Comparison of ENCODE assay signal across 2 cellular contexts in the genomic region with DNA sequence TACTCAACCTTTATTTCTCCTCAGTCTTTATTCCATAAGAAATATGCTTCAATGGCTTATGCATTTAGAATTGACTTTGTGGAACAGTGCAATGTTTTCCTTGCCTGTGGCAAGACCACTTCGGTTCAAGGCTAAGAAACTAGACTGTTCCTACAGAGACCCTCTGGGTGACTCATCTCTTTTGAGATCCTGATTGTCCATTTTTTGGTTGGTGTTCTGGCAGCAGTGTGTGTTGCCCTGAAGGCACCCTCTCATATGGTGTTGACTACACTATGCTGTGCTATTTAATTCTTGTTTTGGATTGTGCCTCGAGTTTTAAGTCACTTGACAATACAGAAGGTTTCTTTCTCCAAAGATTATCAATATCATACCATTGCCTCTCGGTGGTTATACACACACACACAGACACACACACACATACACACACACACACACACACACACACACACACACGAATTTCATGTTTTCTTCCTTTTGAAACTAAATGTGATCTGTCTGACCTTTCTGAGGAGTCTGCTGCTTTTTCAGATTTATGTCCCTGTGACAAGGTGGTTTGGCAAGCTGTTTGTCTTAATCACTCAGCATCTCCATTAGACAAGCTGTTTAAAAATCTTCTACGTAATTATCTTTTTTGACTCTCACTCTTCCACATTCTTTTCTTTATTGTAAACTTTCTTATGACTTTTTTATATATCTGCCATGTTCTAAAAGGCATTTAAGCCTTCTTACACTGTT.
TF ChIP-seq lines count a peak whose summit lies in the region.

No MANE protein-coding gene starts in this region.

TF ChIP-seq in HepG2, 621 proteins besides CTCF, POLR2A, EP300 and RAD21 (continued from another document):
- TF ChIP-seq, protein P1, sequence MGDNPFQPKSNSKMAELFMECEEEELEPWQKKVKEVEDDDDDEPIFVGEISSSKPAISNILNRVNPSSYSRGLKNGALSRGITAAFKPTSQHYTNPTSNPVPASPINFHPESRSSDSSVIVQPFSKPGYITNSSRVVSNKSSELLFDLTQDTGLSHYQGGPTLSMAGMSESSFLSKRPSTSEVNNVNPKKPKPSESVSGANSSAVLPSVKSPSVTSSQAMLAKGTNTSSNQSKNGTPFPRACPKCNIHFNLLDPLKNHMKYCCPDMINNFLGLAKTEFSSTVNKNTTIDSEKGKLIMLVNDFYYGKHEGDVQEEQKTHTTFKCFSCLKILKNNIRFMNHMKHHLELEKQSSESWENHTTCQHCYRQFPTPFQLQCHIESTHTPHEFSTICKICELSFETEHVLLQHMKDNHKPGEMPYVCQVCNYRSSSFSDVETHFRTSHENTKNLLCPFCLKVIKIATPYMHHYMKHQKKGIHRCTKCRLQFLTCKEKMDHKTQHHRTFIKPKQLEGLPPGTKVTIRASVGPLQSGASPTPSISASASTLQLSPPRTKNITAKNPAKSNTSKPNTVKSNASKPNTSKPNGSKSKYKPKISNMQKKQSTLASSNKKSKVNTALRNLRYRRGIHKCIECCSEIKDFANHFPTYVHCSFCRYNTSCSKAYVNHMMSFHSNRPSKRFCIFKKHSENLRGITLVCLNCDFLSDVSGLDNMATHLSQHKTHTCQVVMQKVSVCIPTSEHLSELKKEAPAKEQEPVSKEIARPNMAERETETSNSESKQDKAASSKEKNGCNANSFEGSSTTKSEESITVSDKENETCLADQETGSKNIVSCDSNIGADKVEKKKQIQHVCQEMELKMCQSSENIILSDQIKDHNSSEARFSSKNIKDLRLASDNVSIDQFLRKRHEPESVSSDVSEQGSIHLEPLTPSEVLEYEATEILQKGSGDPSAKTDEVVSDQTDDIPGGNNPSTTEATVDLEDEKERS (CRISPR knock-in tag; IDR thresholded peaks at IDR 0.05) = no peak
- TF ChIP-seq ZNF703 (CRISPR knock-in tag; IDR thresholded peaks at IDR 0.05; ENCODE audit: borderline replicate concordance) = no peak
- TF ChIP-seq MNT (IDR thresholded peaks at IDR 0.05) = no peak
- 0 out of 2 replicates have a peak, but pooled peaks have one; percentile 24 for TF ChIP-seq FOSL2 (CRISPR knock-in tag; IDR thresholded peaks at IDR 0.05)
- TF ChIP-seq ZBTB38 (CRISPR knock-in tag; IDR thresholded peaks at IDR 0.05) = no peak

TF ChIP-seq in GM12878, 131 proteins besides CTCF, POLR2A, EP300 and RAD21 (continued from another document):
- TF ChIP-seq SMAD5 (IDR thresholded peaks at IDR 0.05; ENCODE audit: low read depth) (no peak), BHLHE40 (IDR thresholded peaks at IDR 0.05; ENCODE audit: borderline replicate concordance in 1 of 2, low read depth in 2 of 2, low read length in 1 of 2) (no peak), SMC3 (IDR thresholded peaks at IDR 0.05; ENCODE audit: borderline replicate concordance, low read length) (no peak), IKZF2 (IDR thresholded peaks at IDR 0.05) (no peak), CHD4 (IDR thresholded peaks at IDR 0.05) (no peak), MYC (IDR thresholded peaks at IDR 0.05; ENCODE audit: insufficient read depth, insufficient read length, insufficient replicate concordance, low read length, severe bottlenecking) (no peak)
- TF ChIP-seq, protein P2, sequence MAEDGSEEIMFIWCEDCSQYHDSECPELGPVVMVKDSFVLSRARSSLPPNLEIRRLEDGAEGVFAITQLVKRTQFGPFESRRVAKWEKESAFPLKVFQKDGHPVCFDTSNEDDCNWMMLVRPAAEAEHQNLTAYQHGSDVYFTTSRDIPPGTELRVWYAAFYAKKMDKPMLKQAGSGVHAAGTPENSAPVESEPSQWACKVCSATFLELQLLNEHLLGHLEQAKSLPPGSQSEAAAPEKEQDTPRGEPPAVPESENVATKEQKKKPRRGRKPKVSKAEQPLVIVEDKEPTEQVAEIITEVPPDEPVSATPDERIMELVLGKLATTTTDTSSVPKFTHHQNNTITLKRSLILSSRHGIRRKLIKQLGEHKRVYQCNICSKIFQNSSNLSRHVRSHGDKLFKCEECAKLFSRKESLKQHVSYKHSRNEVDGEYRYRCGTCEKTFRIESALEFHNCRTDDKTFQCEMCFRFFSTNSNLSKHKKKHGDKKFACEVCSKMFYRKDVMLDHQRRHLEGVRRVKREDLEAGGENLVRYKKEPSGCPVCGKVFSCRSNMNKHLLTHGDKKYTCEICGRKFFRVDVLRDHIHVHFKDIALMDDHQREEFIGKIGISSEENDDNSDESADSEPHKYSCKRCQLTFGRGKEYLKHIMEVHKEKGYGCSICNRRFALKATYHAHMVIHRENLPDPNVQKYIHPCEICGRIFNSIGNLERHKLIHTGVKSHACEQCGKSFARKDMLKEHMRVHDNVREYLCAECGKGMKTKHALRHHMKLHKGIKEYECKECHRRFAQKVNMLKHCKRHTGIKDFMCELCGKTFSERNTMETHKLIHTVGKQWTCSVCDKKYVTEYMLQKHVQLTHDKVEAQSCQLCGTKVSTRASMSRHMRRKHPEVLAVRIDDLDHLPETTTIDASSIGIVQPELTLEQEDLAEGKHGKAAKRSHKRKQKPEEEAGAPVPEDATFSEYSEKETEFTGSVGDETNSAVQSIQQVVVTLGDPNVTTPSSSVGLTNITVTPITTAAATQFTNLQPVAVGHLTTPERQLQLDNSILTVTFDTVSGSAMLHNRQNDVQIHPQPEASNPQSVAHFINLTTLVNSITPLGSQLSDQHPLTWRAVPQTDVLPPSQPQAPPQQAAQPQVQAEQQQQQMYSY (CRISPR knock-in tag; IDR thresholded peaks at IDR 0.05) = no peak
TF ChIP-seq in GM12878: peak in this region for 0.
